Comparison of ENCODE assay signal across 16 cellular contexts in genomic region chr7:87213801-87214200, GRCh38. TPM values are rescaled to one million over a fixed set of nuclear protein-coding genes. Genes with fewer than 3 reads are reported as not detected.
DNase-seq lines count a peak whose midpoint lies in the region; ATAC-seq, FAIRE-seq and TF ChIP-seq lines count a peak whose summit lies in the region.
"Had no signal": no experiment of that assay in that cellular context is flagged by ENCODE, and none has a peak within 500 bp of the region (broad histone marks: within the 10 kb centered on the region; RNA-seq: fewer than 3 reads in every experiment).

No MANE protein-coding gene starts in this region.

- 3% methylated on average over 2 of the region's 2 CpGs for WGBS in GM12878 (ENCODE audit: insufficient coverage, insufficient replicate concordance, low lambda C conversion rate, missing lambda C conversion rate)

- TF ChIP-seq POLR2A in GM12878 (IDR thresholded peaks at IDR 0.05; ENCODE audit: low read depth, low read length), result no peak

- H3K27ac ChIP-seq in GM12878 (ENCODE audit: control insufficient read depth, insufficient read depth), result peak overlapping the region; percentile 98
- H3K27ac ChIP-seq: transverse colon had no signal

- SMC1A ChIA-PET in GM12878 (lab: Charles Lee; ENCODE audit: uncharacterized antibody, unreplicated experiment), result interaction anchor here (0.7 to 8.6 kb wide), 12 partner anchors 11 to 103 kb away, joined by 3 to 95 read pairs (median 14); partner anchors contain the start of gene DMTF1

- CTCF ChIA-PET in activated CD8-positive, alpha-beta memory T cell treated with anti-CD3 and anti-CD28 coated beads, Interleukin-2, amount 10 ng/mL, durations not matched to agents 7 days and 5 days (lab: Charles Lee), result interaction anchor here (1.4 to 2.6 kb wide), 5 partner anchors 8 to 66 kb away, joined by 4 to 13 read pairs (median 5); partner anchors contain the start of gene DMTF1
- CTCF ChIA-PET in GM12878 (lab: Yijun Ruan, JAX), result interaction anchor here (0.7 to 4.6 kb wide), 10 partner anchors 10 to 123 kb away, joined by 3 to 24 read pairs (median 4); partner anchors contain the start of gene DMTF1

- BruUV-seq in GM12878 (replicated peaks; lab: Mats Ljungman, UMichigan), result no TSS peak

- H3K4me1 Mint-ChIP-seq in activated CD8-positive, alpha-beta memory T cell treated with anti-CD3 and anti-CD28 coated beads, Interleukin-2, amount 10 ng/mL, durations not matched to agents 7 days and 5 days, result peaks cover 71% of the 10 kb centered on the region
- H3K4me1 Mint-ChIP-seq in stimulated activated effector memory CD8-positive, alpha-beta T cell treated with anti-CD3 and anti-CD28 coated beads, Interleukin-12 subunit alpha, Interleukin-12 subunit beta, amount 100 ng/mL, for 72 hours, result peaks cover 61% of the 10 kb centered on the region

- peaks cover 43% of the 10 kb centered on the region for H3K36me3 Mint-ChIP-seq in activated CD8-positive, alpha-beta memory T cell treated with anti-CD3 and anti-CD28 coated beads, Interleukin-2, amount 10 ng/mL, durations not matched to agents 7 days and 5 days
- peaks cover 80% of the 10 kb centered on the region for H3K36me3 Mint-ChIP-seq in stimulated activated effector memory CD8-positive, alpha-beta T cell treated with anti-CD3 and anti-CD28 coated beads, Interleukin-12 subunit alpha, Interleukin-12 subunit beta, amount 100 ng/mL, for 72 hours

- no peak for DNase-seq in activated CD8-positive, alpha-beta memory T cell treated with anti-CD3 and anti-CD28 coated beads, Interleukin-2, amount 10 ng/mL, durations not matched to agents 7 days and 5 days
- no peak for DNase-seq in activated CD8-positive, alpha-beta memory T cell treated with anti-CD3 and anti-CD28 coated beads for 24 hours
- DNase-seq in GM12878 (ENCODE audit: low read depth, low spot score), result no peak
- no peak for DNase-seq in stimulated activated effector memory CD8-positive, alpha-beta T cell treated with anti-CD3 and anti-CD28 coated beads, Interleukin-12 subunit alpha, Interleukin-12 subunit beta, amount 100 ng/mL, for 72 hours (ENCODE audit: low spot score in 2 of 2)
- DNase-seq in stimulated activated CD4-positive, alpha-beta T cell treated with anti-CD3 and anti-CD28 coated beads, Interleukin-4, amount 100 ng/mL, for 4 hours, result no peak
- no peak for DNase-seq in NCI-H1930 (lab: John Stamatoyannopoulos, UW)
- no peak for DNase-seq in cerebellar cortex (ENCODE audit: low spot score)
- DNase-seq: amygdala, dermis blood vessel endothelial cell, mammary epithelial cell, NCI-H1105, NCI-H2227 treated with DMSO at 0.1 percent for 48 hours, occipital lobe, transverse colon had no signal

- peak overlapping the region; percentile 76 for H3K27ac Mint-ChIP-seq in activated CD8-positive, alpha-beta memory T cell treated with anti-CD3 and anti-CD28 coated beads, Interleukin-2, amount 10 ng/mL, durations not matched to agents 7 days and 5 days
- peak overlapping the region; percentile 61 for H3K27ac Mint-ChIP-seq in stimulated activated effector memory CD8-positive, alpha-beta T cell treated with anti-CD3 and anti-CD28 coated beads, Interleukin-12 subunit alpha, Interleukin-12 subunit beta, amount 100 ng/mL, for 72 hours

- TF ChIP-seq EP300 in GM12878 (IDR thresholded peaks at IDR 0.05; ENCODE audit: borderline replicate concordance in 1 of 2, control insufficient read depth in 1 of 2, low read depth in 2 of 2, low read length in 2 of 2), result no peak

- peaks cover 65% of the 10 kb centered on the region for H3K4me1 ChIP-seq in Loucy (ENCODE audit: insufficient read depth, low read length, poor library complexity, severe bottlenecking)
- peaks cover 33% of the 10 kb centered on the region for H3K4me1 ChIP-seq in GM12878 (ENCODE audit: control insufficient read depth, insufficient read depth, low read length)

- peaks cover 84% of the 10 kb centered on the region for H3K79me2 ChIP-seq in Loucy (ENCODE audit: insufficient read depth, low read length)
- H3K79me2 ChIP-seq in GM12878 (ENCODE audit: control insufficient read depth, insufficient read depth, low read length), result peaks cover 94% of the 10 kb centered on the region

- no peaks in the 10 kb centered on the region for H3K9me3 Mint-ChIP-seq in activated CD8-positive, alpha-beta memory T cell treated with anti-CD3 and anti-CD28 coated beads, Interleukin-2, amount 10 ng/mL, durations not matched to agents 7 days and 5 days (ENCODE audit: low read depth)
- no peaks in the 10 kb centered on the region for H3K9me3 Mint-ChIP-seq in stimulated activated effector memory CD8-positive, alpha-beta T cell treated with anti-CD3 and anti-CD28 coated beads, Interleukin-12 subunit alpha, Interleukin-12 subunit beta, amount 100 ng/mL, for 72 hours

- FAIRE-seq in GM12878 (lab: Jason Lieb, UNC), result no peak

- H3F3A ChIP-seq in Loucy (ENCODE audit: low read depth), result no peaks in the 10 kb centered on the region; the same call in 1 of the 2 replicates

- RAD21 ChIA-PET in GM12878 (lab: Charles Lee; ENCODE audit: unreplicated experiment), result interaction anchor here (0.8 to 11.7 kb wide), 11 partner anchors 15 to 260 kb away, joined by 3 to 153 read pairs (median 4); partner anchors contain the start of gene DMTF1

- H3K9ac ChIP-seq in Loucy (ENCODE audit: low read depth, low read length, poor library complexity, severe bottlenecking) (peak overlapping the region; percentile 10), GM12878 (ENCODE audit: control insufficient read depth, insufficient read depth, low read length) (peak overlapping the region; percentile 24; the same call in 1 of the 2 replicates)

- intact Hi-C loops in GM12878 (cut with micrococcal nuclease; ENCODE audit: unreplicated experiment), result no loop called here

- no peak for ATAC-seq in activated CD8-positive, alpha-beta memory T cell treated with anti-CD3 and anti-CD28 coated beads, Interleukin-2, amount 10 ng/mL, durations not matched to agents 7 days and 5 days
- no peak for ATAC-seq in GM12878
- ATAC-seq in stimulated activated effector memory CD8-positive, alpha-beta T cell treated with anti-CD3 and anti-CD28 coated beads, Interleukin-12 subunit alpha, Interleukin-12 subunit beta, amount 100 ng/mL, for 72 hours, result no peak

- no peak for TF ChIP-seq RAD21 in GM12878 (IDR thresholded peaks at IDR 0.05; ENCODE audit: insufficient read depth, low read depth, low read length)

- H3K27me3 ChIP-seq in Loucy (ENCODE audit: insufficient read depth, low read length, poor library complexity, severe bottlenecking) (no peaks in the 10 kb centered on the region), GM12878 (replicated peaks in 1 of 2; ENCODE audit: control insufficient read depth in 2 of 2, insufficient read depth in 2 of 2, low read length in 1 of 2) (no peaks in the 10 kb centered on the region)
- H3K27me3 ChIP-seq: transverse colon had no signal

- peak overlapping the region; percentile 16 for H3K4me3 Mint-ChIP-seq in activated CD8-positive, alpha-beta memory T cell treated with anti-CD3 and anti-CD28 coated beads, Interleukin-2, amount 10 ng/mL, durations not matched to agents 7 days and 5 days
- peak overlapping the region; percentile 40 for H3K4me3 Mint-ChIP-seq in stimulated activated effector memory CD8-positive, alpha-beta T cell treated with anti-CD3 and anti-CD28 coated beads, Interleukin-12 subunit alpha, Interleukin-12 subunit beta, amount 100 ng/mL, for 72 hours

- no peaks in the 10 kb centered on the region for H3K27me3 Mint-ChIP-seq in activated CD8-positive, alpha-beta memory T cell treated with anti-CD3 and anti-CD28 coated beads, Interleukin-2, amount 10 ng/mL, durations not matched to agents 7 days and 5 days

- TF ChIP-seq CTCF in Loucy (conservative IDR thresholded peaks at IDR 0.05; ENCODE audit: low read length) (no peak), GM12878 (IDR thresholded peaks at IDR 0.05 in 2 of 3, conservative IDR thresholded peaks at IDR 0.05 in 1 of 3; ENCODE audit: control insufficient read depth in 2 of 3, extremely low read depth in 1 of 3, insufficient read depth in 1 of 3, low read depth in 3 of 3, low read length in 3 of 3) (no peak)

- no peak overlapping the region for H2AFZ ChIP-seq in Loucy (ENCODE audit: low read length)
- H2AFZ ChIP-seq in GM12878 (ENCODE audit: control insufficient read depth, low read depth, low read length), result no peak overlapping the region

- H3K4me2 ChIP-seq in Loucy (ENCODE audit: low read depth, low read length, poor library complexity, severe bottlenecking) (peak overlapping the region; percentile 65), GM12878 (ENCODE audit: control insufficient read depth, insufficient read depth) (peak overlapping the region; percentile 96)
- H3K4me2 ChIP-seq: smooth muscle cell had no signal

- POLR2A ChIA-PET in GM12878 (lab: Charles Lee), result interaction anchor here (0.8 to 12.1 kb wide), 8 partner anchors 10 to 59 kb away, joined by 3 to 215 read pairs (median 3); partner anchors contain the start of gene DMTF1

- no peaks in the 10 kb centered on the region for H3K9me3 ChIP-seq in Loucy (ENCODE audit: insufficient read depth, low read depth, low read length)
- H3K9me3 ChIP-seq in GM12878 (replicated peaks; ENCODE audit: control insufficient read depth, insufficient read depth, low read length), result no peaks in the 10 kb centered on the region; the same call in 2 of the 3 replicates
- H3K9me3 ChIP-seq: transverse colon had no signal

- in situ Hi-C loops in GM12878 (cut with MboI), result no loop called here

- H3K36me3 ChIP-seq in Loucy (ENCODE audit: insufficient read depth, low read length) (no peaks in the 10 kb centered on the region), GM12878 (ENCODE audit: control insufficient read depth in 2 of 2, insufficient read depth in 2 of 2, low read length in 1 of 2) (peaks cover 1 to 13% of the 10 kb centered on the region in 2 experiments; a peak in 3 of 4 replicates)
- H3K36me3 ChIP-seq: transverse colon had no signal

- peaks cover 21% of the 10 kb centered on the region for H4K20me1 ChIP-seq in Loucy (ENCODE audit: insufficient read depth, low read length, poor library complexity, severe bottlenecking)
- peaks cover 6% of the 10 kb centered on the region for H4K20me1 ChIP-seq in GM12878 (ENCODE audit: control insufficient read depth, insufficient read depth)

- no peaks in the 10 kb centered on the region for H3K9me2 ChIP-seq in Loucy (replicated peaks; ENCODE audit: low read depth, low read length)

- H3K4me3 ChIP-seq in Loucy (ENCODE audit: low read length, poor library complexity, severe bottlenecking) (peak overlapping the region; percentile 35), GM12878 (peak overlapping the region; percentile 73)
- H3K4me3 ChIP-seq: smooth muscle cell, transverse colon had no signal

RNA-seq across cellular contexts. Expression of gene TMEM243, which starts 5.7 kb away (rescaled TPM):
- 10 to 100 TPM; 32.2 to 42.3 TPM for total RNA-seq in activated CD8-positive, alpha-beta memory T cell treated with anti-CD3 and anti-CD28 coated beads, Interleukin-2, amount 10 ng/mL, durations not matched to agents 7 days and 5 days
- total RNA-seq in GM12878 (2013; cell fraction: nucleolus; rRNA removed), result 191 and 192 TPM in 2 replicates
- 101 and 115 TPM in 2 replicates for total RNA-seq in GM12878 (2014; rRNA removed)
- 71.0 and 72.9 TPM in 2 replicates for total RNA-seq in GM12878 (2014; rRNA removed; fragmentation: Illumina TruSeq; extraction: Trizol)
- total RNA-seq in GM12878 (2021), result 64.4 and 64.8 TPM in 2 replicates
- polyA plus RNA-seq in GM12878 (2011; ENCODE audit: low read depth), result 73.2 TPM
- 155 and 209 TPM in 2 replicates for polyA plus RNA-seq in GM12878 (2011; rRNA removed)
- polyA plus RNA-seq in GM12878 (2011; cell fraction: cytosol; rRNA removed), result 72.1 and 80.4 TPM in 2 replicates
- 87.6 and 99.5 TPM in 2 replicates for polyA plus RNA-seq in GM12878 (2011; cell fraction: nucleus; rRNA removed)
- 104 and 105 TPM in 2 replicates for polyA plus RNA-seq in GM12878 (2012)
- polyA plus RNA-seq in GM12878 (2014; fragmentation: Illumina TruSeq; extraction: Trizol), result 70.0 and 86.7 TPM in 2 replicates
- polyA plus RNA-seq in GM12878 (2014; fragmentation: Nextera tagmentation; extraction: Ambion mirVana), result 10 to 100 TPM; 47.8 to 70.9 TPM
- polyA plus RNA-seq in GM12878 (2014; rRNA removed), result 66.4 and 82.9 TPM in 2 replicates
- polyA plus RNA-seq in GM12878 (2016; fragmentation: Nextera tagmentation; extraction: Ambion mirVana), result 100 to 1,000 TPM; 160 to 170 TPM
- 75.9 and 94.9 TPM in 2 replicates for polyA minus RNA-seq in GM12878 (2011; rRNA and poly(A)+ RNA removed)
- polyA minus RNA-seq in GM12878 (2011; cell fraction: cytosol; rRNA and poly(A)+ RNA removed), result 14.7 and 23.1 TPM in 2 replicates
- 103 and 124 TPM in 2 replicates for polyA minus RNA-seq in GM12878 (2011; cell fraction: nucleus; rRNA and poly(A)+ RNA removed)
